ENCODE assay signal across 22 cellular contexts in the genomic region with DNA sequence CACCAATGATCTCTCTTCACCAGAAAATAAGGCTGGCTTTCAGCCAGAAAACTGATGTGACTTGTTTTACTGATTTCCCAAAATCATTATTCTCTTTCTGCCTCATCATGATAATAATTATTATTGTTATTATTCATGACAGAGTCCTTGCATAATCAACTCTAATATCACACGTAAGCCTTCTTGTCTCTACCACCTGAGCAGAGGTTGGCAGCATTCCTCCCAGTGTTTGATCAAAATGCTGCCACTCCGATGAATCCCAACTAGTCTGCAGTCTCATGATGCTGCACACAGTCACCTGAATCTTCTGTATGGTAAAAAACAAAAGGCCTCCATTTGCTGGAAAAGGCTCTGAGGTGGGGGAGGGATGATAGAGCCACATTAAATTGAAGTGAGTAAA.
DNase-seq lines count a peak whose midpoint lies in the region; ATAC-seq, FAIRE-seq and TF ChIP-seq lines count a peak whose summit lies in the region.
"Had no signal": no experiment of that assay in that cellular context is flagged by ENCODE, and none has a peak within 500 bp of the region (broad histone marks: within the 10 kb centered on the region; RNA-seq: fewer than 3 reads in every experiment).

No MANE protein-coding gene starts in this region.

- dilution Hi-C loops in keratinocyte (cut with MboI; ENCODE audit: extremely low pct_ligation_motif_present, low sequenced_read_pairs) = no loop called here

- no peak for TF ChIP-seq EP300 in A549 (IDR thresholded peaks at IDR 0.05)

- 90% methylated on average over 2 of the region's 2 CpGs for WGBS in A549 (ENCODE audit: missing lambda C conversion rate)

- peak overlapping the region; percentile 93 to 97 for H3K27ac ChIP-seq in A549
- peak overlapping the region; percentile 77 for H3K27ac ChIP-seq in ACC112 (ENCODE audit: low read depth, low read length)
- peak overlapping the region; percentile 67 for H3K27ac ChIP-seq in keratinocyte (ENCODE audit: control insufficient read depth, insufficient read depth, low read length)
- H3K27ac ChIP-seq: esophagus muscularis mucosa, right lobe of liver had no signal

- H3K4me1 ChIP-seq in A549 (peaks cover 50% of the 10 kb centered on the region), ACC112 (ENCODE audit: control insufficient read depth, insufficient read depth, low read length, unreplicated experiment) (peaks cover 52% of the 10 kb centered on the region), keratinocyte (ENCODE audit: control insufficient read depth, extremely low read depth, insufficient read depth, low read length) (peaks cover 50% of the 10 kb centered on the region)
- H3K4me1 ChIP-seq: esophagus muscularis mucosa had no signal

- peak overlapping the region; percentile 13 for H3K27ac Mint-ChIP-seq in activated T-helper 1 cell treated with anti-CD3 and anti-CD28 coated beads, Interleukin-12 subunit alpha, Interleukin-12 subunit beta, Interleukin-2, Interleukin-4 antibody, amounts not matched to agents 30 ng/mL and 10 ng/mL and 1 ng/mL, durations not matched to agents 14 hours and 24 hours and 36 hours
- H3K27ac Mint-ChIP-seq: progenitor cell of endocrine pancreas had no signal

- H2AFZ ChIP-seq in ACC112 (ENCODE audit: low read length, unreplicated experiment) (no peak overlapping the region), keratinocyte (ENCODE audit: control insufficient read depth, low read length) (no peak overlapping the region)

- DNase-seq in A549 (ENCODE audit: low read depth in 1 of 2, low spot score in 1 of 2) = no peak
- no peak for DNase-seq in activated T-helper 1 cell treated with anti-CD3 and anti-CD28 coated beads, Interleukin-12 subunit alpha, Interleukin-12 subunit beta, Interleukin-2, Interleukin-4 antibody, amounts not matched to agents 30 ng/mL and 10 ng/mL and 1 ng/mL, durations not matched to agents 14 hours and 24 hours and 36 hours (ENCODE audit: low spot score)
- DNase-seq in keratinocyte (ENCODE audit: low read depth, low spot score) = no peak
- no peak for DNase-seq in activated effector memory CD4-positive, alpha-beta T cell treated with Interleukin-2 at 50 U/mL for 16 hours
- DNase-seq: amygdala; CD8-positive, alpha-beta T cell; cortex of kidney; left cardiac atrium; NCI-H1092 treated with DMSO at 0.1 percent for 48 hours; NCI-H187; NCI-H524; right lobe of liver; stimulated activated CD4-positive, alpha-beta T cell treated with anti-CD3 and anti-CD28 coated beads, Interleukin-12 subunit alpha, Interleukin-12 subunit beta, amount 100 ng/mL, for 4 hours; stimulated activated CD4-positive, alpha-beta T cell treated with anti-CD3 and anti-CD28 coated beads, Interleukin-4, amount 100 ng/mL, for 1 hour had no signal

- H4K20me1 ChIP-seq in keratinocyte (ENCODE audit: control insufficient read depth, extremely low read depth, insufficient read depth, low read length) = no peaks in the 10 kb centered on the region

- TF ChIP-seq RAD21 in A549 (conservative IDR thresholded peaks at IDR 0.05 in 1 of 2, IDR thresholded peaks at IDR 0.05 in 1 of 2) = no peak

- TF ChIP-seq POLR2A in A549 (IDR thresholded peaks at IDR 0.05; ENCODE audit: low read length) = no peak

- ATAC-seq in A549 (no peak), GM21737 (IDR thresholded peaks at IDR 0.05; ENCODE audit: unreplicated experiment) (no peak), GM19395 (IDR thresholded peaks at IDR 0.05; ENCODE audit: unreplicated experiment) (no peak)
- ATAC-seq: CD8-positive, alpha-beta T cell; left cardiac atrium; right lobe of liver; Right ventricle myocardium inferior had no signal

- intact Hi-C loops in activated T-helper 1 cell treated with anti-CD3 and anti-CD28 coated beads, Interleukin-12 subunit alpha, Interleukin-12 subunit beta, Interleukin-2, Interleukin-4 antibody, amounts not matched to agents 30 ng/mL and 10 ng/mL and 1 ng/mL, durations not matched to agents 14 hours and 24 hours and 36 hours (cut with micrococcal nuclease) = loop anchor here (10.0 kb wide), 1 partner anchor 1188 kb away; no protein-coding TSS in a partner anchor

- H3K4me3 Mint-ChIP-seq in activated T-helper 1 cell treated with anti-CD3 and anti-CD28 coated beads, Interleukin-12 subunit alpha, Interleukin-12 subunit beta, Interleukin-2, Interleukin-4 antibody, amounts not matched to agents 30 ng/mL and 10 ng/mL and 1 ng/mL, durations not matched to agents 14 hours and 24 hours and 36 hours = no peak overlapping the region
- H3K4me3 Mint-ChIP-seq: CD8-positive, alpha-beta T cell had no signal

- H3K4me2 ChIP-seq in A549 (no peak overlapping the region), keratinocyte (ENCODE audit: control insufficient read depth, extremely low read depth, insufficient read depth, low read depth, low read length) (no peak overlapping the region)

- peaks cover 41% of the 10 kb centered on the region for H3K36me3 Mint-ChIP-seq in activated T-helper 1 cell treated with anti-CD3 and anti-CD28 coated beads, Interleukin-12 subunit alpha, Interleukin-12 subunit beta, Interleukin-2, Interleukin-4 antibody, amounts not matched to agents 30 ng/mL and 10 ng/mL and 1 ng/mL, durations not matched to agents 14 hours and 24 hours and 36 hours (ENCODE audit: low read depth)

- H3K9me3 ChIP-seq in A549 = peaks cover 52% of the 10 kb centered on the region
- H3K9me3 ChIP-seq in keratinocyte (ENCODE audit: control insufficient read depth, low read depth, low read length) = peaks cover 8% of the 10 kb centered on the region
- H3K9me3 ChIP-seq: right lobe of liver had no signal

- no peaks in the 10 kb centered on the region for H3K9me1 ChIP-seq in keratinocyte (ENCODE audit: control insufficient read depth, extremely low read depth, insufficient read depth, low read length)

- H3K36me3 ChIP-seq in ACC112 (ENCODE audit: insufficient read depth, low read length) (no peaks in the 10 kb centered on the region), keratinocyte (ENCODE audit: control insufficient read depth in 2 of 2, extremely low read depth in 1 of 2, insufficient read depth in 2 of 2, low read length in 2 of 2) (no peaks in the 10 kb centered on the region)
- H3K36me3 ChIP-seq: esophagus muscularis mucosa, right lobe of liver had no signal

- H3K27me3 Mint-ChIP-seq in activated T-helper 1 cell treated with anti-CD3 and anti-CD28 coated beads, Interleukin-12 subunit alpha, Interleukin-12 subunit beta, Interleukin-2, Interleukin-4 antibody, amounts not matched to agents 30 ng/mL and 10 ng/mL and 1 ng/mL, durations not matched to agents 14 hours and 24 hours and 36 hours (ENCODE audit: insufficient read depth) = no peaks in the 10 kb centered on the region
- H3K27me3 Mint-ChIP-seq: progenitor cell of endocrine pancreas had no signal

- CTCF ChIA-PET in A549 (lab: Yijun Ruan, JAX) = interaction anchor here (0.9 to 1.3 kb wide), 2 partner anchors 18 to 1215 kb away, joined by 3 read pairs; no protein-coding TSS in a partner anchor

- POLR2A ChIA-PET in A549 (lab: Yijun Ruan, JAX) = no interaction called here

- H3K79me2 ChIP-seq in ACC112 (ENCODE audit: control insufficient read depth, insufficient read depth, low read length, unreplicated experiment) (no peaks in the 10 kb centered on the region), keratinocyte (ENCODE audit: control insufficient read depth, insufficient read depth, low read length) (no peaks in the 10 kb centered on the region)

- H3K9ac ChIP-seq in keratinocyte (ENCODE audit: control insufficient read depth, extremely low read depth, insufficient read depth, low read length) = peak overlapping the region; percentile 2

- H3K4me3 ChIP-seq in A549 (no peak overlapping the region), ACC112 (ENCODE audit: low read depth, low read length) (no peak overlapping the region), keratinocyte (ENCODE audit: control insufficient read depth in 2 of 3, extremely low read depth in 1 of 3, insufficient read depth in 2 of 3, low read depth in 1 of 3, low read length in 3 of 3) (no peak overlapping the region)
- H3K4me3 ChIP-seq: esophagus muscularis mucosa, right lobe of liver had no signal

- no peaks in the 10 kb centered on the region for H3K27me3 ChIP-seq in ACC112 (ENCODE audit: insufficient read depth, low read length)
- H3K27me3 ChIP-seq in keratinocyte (ENCODE audit: control insufficient read depth, extremely low read depth, insufficient read depth, low read length) = no peaks in the 10 kb centered on the region
- H3K27me3 ChIP-seq: esophagus muscularis mucosa, right lobe of liver had no signal

- TF ChIP-seq CTCF in A549 (IDR thresholded peaks at IDR 0.05) (no peak), keratinocyte (optimal IDR thresholded peaks at IDR 0.05 in 1 of 3, IDR thresholded peaks at IDR 0.05 in 1 of 3, conservative IDR thresholded peaks at IDR 0.05 in 1 of 3; ENCODE audit: extremely low read depth in 1 of 3, insufficient read depth in 2 of 3, low read length in 3 of 3) (no peak)

- H3K4me1 Mint-ChIP-seq in activated T-helper 1 cell treated with anti-CD3 and anti-CD28 coated beads, Interleukin-12 subunit alpha, Interleukin-12 subunit beta, Interleukin-2, Interleukin-4 antibody, amounts not matched to agents 30 ng/mL and 10 ng/mL and 1 ng/mL, durations not matched to agents 14 hours and 24 hours and 36 hours (ENCODE audit: low read depth) = peaks cover 53% of the 10 kb centered on the region

- H3K9me3 Mint-ChIP-seq in activated T-helper 1 cell treated with anti-CD3 and anti-CD28 coated beads, Interleukin-12 subunit alpha, Interleukin-12 subunit beta, Interleukin-2, Interleukin-4 antibody, amounts not matched to agents 30 ng/mL and 10 ng/mL and 1 ng/mL, durations not matched to agents 14 hours and 24 hours and 36 hours = peaks cover 50% of the 10 kb centered on the region

- FAIRE-seq in A549 (lab: Jason Lieb, UNC) = no peak
- no peak for FAIRE-seq in keratinocyte (lab: Jason Lieb, UNC)
- FAIRE-seq: frontal cortex, GM12892 had no signal

TF ChIP-seq in A549, 52 proteins besides CTCF, POLR2A, EP300 and RAD21 (continues in another document):
- TF ChIP-seq ZC3H11A (IDR thresholded peaks at IDR 0.05) (no peak), JUNB (IDR thresholded peaks at IDR 0.05) (no peak), ESRRA (IDR thresholded peaks at IDR 0.05; ENCODE audit: borderline replicate concordance, low read length) (no peak), ATOH8 (CRISPR knock-in tag; IDR thresholded peaks at IDR 0.05; ENCODE audit: low read depth) (no peak), EHF (CRISPR knock-in tag; IDR thresholded peaks at IDR 0.05) (no peak), SMC3 (IDR thresholded peaks at IDR 0.05) (no peak), CBX8 (IDR thresholded peaks at IDR 0.05) (no peak), TFCP2L1 (CRISPR knock-in tag; IDR thresholded peaks at IDR 0.05) (no peak), KDM5A (IDR thresholded peaks at IDR 0.05) (no peak), RNF2 (IDR thresholded peaks at IDR 0.05; ENCODE audit: borderline replicate concordance, low read depth) (no peak), NR3C1 (IDR thresholded peaks at IDR 0.05) (no peak)
